ENCODE assay signal across 9 cellular contexts in genomic region chr4:40909363-40909876, GRCh38.
DNase-seq lines count a peak whose midpoint lies in the region; ATAC-seq and TF ChIP-seq lines count a peak whose summit lies in the region.
"Had no signal": no experiment of that assay in that cellular context is flagged by ENCODE, and none has a peak within 500 bp of the region (broad histone marks: within the 10 kb centered on the region; RNA-seq: fewer than 3 reads in every experiment).

No MANE protein-coding gene starts in this region.

- intact Hi-C loops in body of pancreas (cut with DNase I) = no loop called here

- DNase-seq in H4 (ENCODE audit: low spot score) = peak; percentile 90
- peak; percentile 16 for DNase-seq in NCI-H748 treated with DMSO at 0.1 percent for 48 hours (lab: John Stamatoyannopoulos, UW)
- no peak for DNase-seq in body of pancreas
- DNase-seq in effector memory CD4-positive, alpha-beta T cell = no peak
- DNase-seq in iPS-NIHi7 (ENCODE audit: extremely low spot score) = no peak
- DNase-seq in C1 segment of cervical spinal cord (lab: John Stamatoyannopoulos, UW) = no peak

- TF ChIP-seq CTCF in body of pancreas (IDR thresholded peaks at IDR 0.05) = no peak

- H3K27ac ChIP-seq in body of pancreas = no peak overlapping the region
- peak overlapping the region in 15 of 21 experiments; percentile 8 to 81 (median 62) for H3K27ac ChIP-seq in skin epidermis
- no peak overlapping the region for H3K27ac ChIP-seq in effector memory CD4-positive, alpha-beta T cell (ENCODE audit: insufficient read depth, low read length, poor library complexity, severe bottlenecking)
- H3K27ac ChIP-seq: KMS-11 had no signal

- no peaks in the 10 kb centered on the region for H3K9me3 ChIP-seq in body of pancreas
- no peaks in the 10 kb centered on the region for H3K9me3 ChIP-seq in effector memory CD4-positive, alpha-beta T cell (ENCODE audit: control insufficient read depth, low read length)

- no peak for TF ChIP-seq POLR2A in body of pancreas (IDR thresholded peaks at IDR 0.05)

- H3K27me3 ChIP-seq in body of pancreas = no peaks in the 10 kb centered on the region
- H3K27me3 ChIP-seq in effector memory CD4-positive, alpha-beta T cell (replicated peaks; ENCODE audit: control insufficient read depth, insufficient read depth, low read length, poor library complexity, severe bottlenecking) = no peaks in the 10 kb centered on the region

- no peaks in the 10 kb centered on the region for H3K4me1 ChIP-seq in body of pancreas
- peaks cover 5% of the 10 kb centered on the region for H3K4me1 ChIP-seq in effector memory CD4-positive, alpha-beta T cell (ENCODE audit: control insufficient read depth, insufficient read depth, low read length, poor library complexity, severe bottlenecking)

- H3K4me3 ChIP-seq in body of pancreas (no peak overlapping the region), skin epidermis (no peak overlapping the region)
- no peak overlapping the region for H3K4me3 ChIP-seq in effector memory CD4-positive, alpha-beta T cell (ENCODE audit: insufficient read depth, low read depth, low read length, poor library complexity, severe bottlenecking)

- ATAC-seq in body of pancreas = peak; percentile 31
- ATAC-seq in HG02678 (IDR thresholded peaks at IDR 0.05; ENCODE audit: unreplicated experiment) = no peak

- 46 to 64% methylated on average over 8 of the region's 8 CpGs for WGBS in body of pancreas, 2 donors

- no peaks in the 10 kb centered on the region for H3K36me3 ChIP-seq in body of pancreas (replicated peaks in 1 of 2; ENCODE audit: insufficient read depth in 1 of 2, low read depth in 2 of 2)
- no peaks in the 10 kb centered on the region for H3K36me3 ChIP-seq in effector memory CD4-positive, alpha-beta T cell (ENCODE audit: control insufficient read depth, insufficient read depth, low read length)

Comparison
In these comparisons a context has a peak if more than half of its experiments do, and no peak if none do; other contexts are left out.
1. DNase-seq: peak in H4 (single experiment) and NCI-H748 treated with DMSO at 0.1 percent for 48 hours (single experiment); none in body of pancreas (0 of 4), effector memory CD4-positive, alpha-beta T cell (0 of 3), iPS-NIHi7 (single experiment) and C1 segment of cervical spinal cord (0 of 14).
2. H3K27ac ChIP-seq: peak in skin epidermis (15 of 21); none in body of pancreas (0 of 4) and effector memory CD4-positive, alpha-beta T cell (single experiment).